In the genomic region with DNA sequence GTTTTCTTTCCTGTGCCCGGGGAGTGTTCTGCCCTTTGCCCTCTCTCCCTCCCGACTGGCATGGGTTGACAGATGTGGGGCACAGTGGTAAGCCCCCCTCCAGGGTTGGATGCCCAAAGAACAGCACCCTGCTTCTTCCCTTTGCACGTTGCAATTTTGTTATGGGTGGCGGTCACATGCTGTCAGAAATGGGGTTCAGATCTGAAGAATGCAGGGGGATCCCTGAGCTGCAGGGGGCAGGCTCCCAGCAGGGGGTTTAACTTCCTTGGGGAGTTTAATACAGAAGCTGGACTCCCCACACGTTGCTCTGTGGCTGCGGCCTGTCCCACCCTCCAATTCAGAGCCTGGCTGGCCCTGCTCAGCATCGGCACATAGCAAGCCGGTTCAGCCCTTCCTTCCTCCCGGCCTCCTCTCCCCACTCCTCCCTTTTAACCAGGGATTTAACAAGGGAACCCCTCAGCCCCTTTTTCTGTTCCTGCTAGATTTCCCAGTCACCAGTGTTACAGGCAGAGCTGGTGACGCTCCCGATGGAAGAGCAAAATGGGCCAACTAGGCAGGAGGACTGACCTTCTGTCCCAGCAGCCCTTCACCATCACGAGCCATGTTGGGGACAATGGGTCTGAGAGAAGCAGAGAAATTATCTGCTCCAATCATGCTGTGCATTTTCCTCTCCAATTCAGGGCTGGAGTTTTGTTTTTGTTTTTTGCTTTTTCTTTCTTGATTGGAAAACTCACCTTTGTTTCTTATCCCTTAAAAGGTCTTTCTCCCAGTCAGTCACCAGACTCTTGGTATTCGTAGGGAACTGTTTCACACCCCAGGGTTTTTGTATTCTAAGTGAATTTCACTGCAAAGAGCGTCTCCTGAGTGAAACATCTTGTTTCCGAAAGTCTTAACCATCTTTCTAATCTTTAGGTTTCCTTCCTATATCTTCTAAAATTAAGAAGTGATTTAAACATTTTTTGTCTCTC, we compare ENCODE assay signal across 1 cellular context.
TF ChIP-seq lines count a peak whose summit lies in the region.

No MANE protein-coding gene starts in this region.

TF ChIP-seq in A549, 52 proteins besides CTCF, POLR2A, EP300 and RAD21:
- TF ChIP-seq, protein P1, sequence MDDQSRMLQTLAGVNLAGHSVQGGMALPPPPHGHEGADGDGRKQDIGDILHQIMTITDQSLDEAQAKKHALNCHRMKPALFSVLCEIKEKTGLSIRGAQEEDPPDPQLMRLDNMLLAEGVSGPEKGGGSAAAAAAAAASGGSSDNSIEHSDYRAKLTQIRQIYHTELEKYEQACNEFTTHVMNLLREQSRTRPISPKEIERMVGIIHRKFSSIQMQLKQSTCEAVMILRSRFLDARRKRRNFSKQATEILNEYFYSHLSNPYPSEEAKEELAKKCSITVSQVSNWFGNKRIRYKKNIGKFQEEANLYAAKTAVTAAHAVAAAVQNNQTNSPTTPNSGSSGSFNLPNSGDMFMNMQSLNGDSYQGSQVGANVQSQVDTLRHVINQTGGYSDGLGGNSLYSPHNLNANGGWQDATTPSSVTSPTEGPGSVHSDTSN (IDR thresholded peaks at IDR 0.05): no peak
- TF ChIP-seq E2F6 (IDR thresholded peaks at IDR 0.05; ENCODE audit: borderline replicate concordance, low read depth): no peak
- TF ChIP-seq ATOH8 (CRISPR knock-in tag; IDR thresholded peaks at IDR 0.05; ENCODE audit: low read depth): no peak
- TF ChIP-seq ZFP36 (IDR thresholded peaks at IDR 0.05; ENCODE audit: borderline replicate concordance, partially characterized antibody): no peak
- no peak for TF ChIP-seq TFCP2L1 (CRISPR knock-in tag; IDR thresholded peaks at IDR 0.05)
- no peak for TF ChIP-seq FOSL2 (IDR thresholded peaks at IDR 0.05)
- no peak for TF ChIP-seq FOSL2 (CRISPR knock-in tag; IDR thresholded peaks at IDR 0.05)
- no peak for TF ChIP-seq REST (IDR thresholded peaks at IDR 0.05)
- TF ChIP-seq RARB (CRISPR knock-in tag; IDR thresholded peaks at IDR 0.05): no peak
- TF ChIP-seq MYC (IDR thresholded peaks at IDR 0.05; ENCODE audit: borderline replicate concordance, low read length): no peak
- TF ChIP-seq JUN (IDR thresholded peaks at IDR 0.05): no peak
- no peak for TF ChIP-seq HOXB13 (CRISPR knock-in tag; IDR thresholded peaks at IDR 0.05; ENCODE audit: low read depth)
- TF ChIP-seq EHF (CRISPR knock-in tag; IDR thresholded peaks at IDR 0.05): no peak
- TF ChIP-seq ZC3H11A (IDR thresholded peaks at IDR 0.05): no peak
- no peak for TF ChIP-seq ZNF302 (CRISPR knock-in tag; IDR thresholded peaks at IDR 0.05)
- TF ChIP-seq NPAS2 (CRISPR knock-in tag; IDR thresholded peaks at IDR 0.05; ENCODE audit: borderline replicate concordance): no peak
- no peak for TF ChIP-seq PHF8 (IDR thresholded peaks at IDR 0.05; ENCODE audit: borderline replicate concordance, low read depth)
